In the genomic region with DNA sequence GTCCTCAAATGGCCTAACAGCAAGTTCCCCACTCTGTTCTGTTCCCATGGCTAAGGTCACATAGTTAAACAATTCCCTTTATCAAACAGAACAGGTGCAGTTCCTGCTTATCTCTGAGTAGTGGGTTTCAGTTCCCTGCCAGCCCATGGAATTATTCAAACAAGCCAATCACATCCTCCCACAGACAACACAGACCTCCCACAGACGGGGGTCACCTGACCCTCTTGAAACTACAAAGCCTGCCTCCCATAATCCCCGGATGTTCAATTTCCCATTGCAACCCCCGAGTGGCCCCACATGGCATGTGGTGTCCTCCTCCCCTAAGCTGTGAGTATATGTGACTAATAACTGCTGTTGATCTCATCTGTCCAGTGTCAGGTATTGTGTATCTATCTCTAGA, we compare ENCODE assay signal across 15 cellular contexts.
"Had no signal": no experiment of that assay in that cellular context is flagged by ENCODE, and none has a peak within 500 bp of the region (broad histone marks: within the 10 kb centered on the region; RNA-seq: fewer than 3 reads in every experiment).

No MANE protein-coding gene starts in this region.

- H3K4me1 ChIP-seq: right atrium auricular region, thyroid gland had no signal

- DNase-seq: activated CD4-positive, alpha-beta memory T cell treated with anti-CD3 and anti-CD28 coated beads, Interleukin-2, amount 10 ng/mL, durations not matched to agents 7 days and 5 days; activated CD4-positive, alpha-beta T cell treated with anti-CD3 and anti-CD28 coated beads for 4 hours; activated naive CD4-positive, alpha-beta T cell treated with anti-CD3 and anti-CD28 coated beads, Interleukin-2, amount 50 U/mL, for 16 hours; activated T-cell treated with anti-CD3 and anti-CD28 coated beads, Interleukin-2, amount 50 U/mL, for 24 hours; dorsolateral prefrontal cortex; kidney; left ventricle myocardium superior; natural killer cell; occipital lobe; stimulated activated CD4-positive, alpha-beta T cell treated with anti-CD3 and anti-CD28 coated beads, Interleukin-15, amount 100 ng/mL, for 24 hours; stimulated activated CD4-positive, alpha-beta T cell treated with anti-CD3 and anti-CD28 coated beads, Interleukin-4, amount 100 ng/mL, for 1 hour; stimulated activated naive B cell treated with anti-CD40 and anti-IgM and Interleukin-4, amounts not matched to agents 10 μg/mL and 1 μg/mL and 100 μg/mL, for 72 hours; thyroid gland had no signal

- H3K9me3 ChIP-seq: thyroid gland had no signal

- H3K4me3 ChIP-seq: dorsolateral prefrontal cortex, right atrium auricular region, skin epidermis, thyroid gland had no signal

- H3K36me3 ChIP-seq: right atrium auricular region, thyroid gland had no signal

- H3K27me3 ChIP-seq: dorsolateral prefrontal cortex, right atrium auricular region, thyroid gland had no signal
